ENCODE assay signal across 30 cellular contexts in genomic region chr11:108453207-108453835, GRCh38. TPM values are rescaled to one million over a fixed set of nuclear protein-coding genes. Genes with fewer than 3 reads are reported as not detected.
"Had no signal": no experiment of that assay in that cellular context is flagged by ENCODE, and none has a peak within 500 bp of the region (broad histone marks: within the 10 kb centered on the region; RNA-seq: fewer than 3 reads in every experiment).

No MANE protein-coding gene starts in this region.

- H3K9me3 ChIP-seq: colonic mucosa had no signal

- H3K4me1 ChIP-seq: colonic mucosa, esophagus muscularis mucosa, esophagus squamous epithelium, foreskin keratinocyte, gastrocnemius medialis, gastroesophageal sphincter, heart left ventricle, heart right ventricle had no signal

- H3K36me3 ChIP-seq: colonic mucosa, esophagus muscularis mucosa, esophagus squamous epithelium, gastrocnemius medialis, gastroesophageal sphincter, heart left ventricle, heart right ventricle had no signal

- H3K27ac ChIP-seq: colonic mucosa, coronary artery, dorsolateral prefrontal cortex, epithelial cell of prostate, esophagus muscularis mucosa, esophagus squamous epithelium, foreskin keratinocyte, gastrocnemius medialis, gastroesophageal sphincter, heart left ventricle, heart right ventricle had no signal

- DNase-seq: colonic mucosa; cortex of kidney; dermis blood vessel endothelial cell; dorsolateral prefrontal cortex; effector CD4-positive, alpha-beta T cell; effector CD8-positive, alpha-beta T cell; effector memory CD4-positive, alpha-beta T cell; effector memory CD8-positive, alpha-beta T cell; endodermal cell; erythroblast; esophagus squamous epithelium; foreskin fibroblast; foreskin keratinocyte; foreskin melanocyte; gastrocnemius medialis; glutamatergic neuron; head of caudate nucleus; heart left ventricle; heart right ventricle had no signal

- ATAC-seq: effector memory CD8-positive, alpha-beta T cell; esophagus mucosa; foreskin keratinocyte; gastrocnemius medialis; gastroesophageal sphincter; heart left ventricle; heart right ventricle had no signal

- H3K27me3 ChIP-seq: colonic mucosa, dorsolateral prefrontal cortex, esophagus muscularis mucosa, esophagus squamous epithelium, foreskin keratinocyte, gastrocnemius medialis, gastroesophageal sphincter, heart left ventricle, heart right ventricle had no signal

- H3K4me3 ChIP-seq: colonic mucosa, coronary artery, dorsolateral prefrontal cortex, esophagus muscularis mucosa, esophagus squamous epithelium, gastrocnemius medialis, gastroesophageal sphincter, heart left ventricle, heart right ventricle had no signal

- FAIRE-seq: colon, endometrium, endothelial cell of umbilical vein, frontal cortex had no signal

RNA-seq across cellular contexts. Expression of gene C11orf65, which starts 14.0 kb away (rescaled TPM):
- total RNA-seq: dermis blood vessel endothelial cell, dermis microvascular lymphatic vessel endothelial cell, endothelial cell of umbilical vein, glomerular endothelial cell had no signal
- polyA plus RNA-seq: endothelial cell of umbilical vein had no signal
